ENCODE assay signal across 9 cellular contexts in the genomic region with DNA sequence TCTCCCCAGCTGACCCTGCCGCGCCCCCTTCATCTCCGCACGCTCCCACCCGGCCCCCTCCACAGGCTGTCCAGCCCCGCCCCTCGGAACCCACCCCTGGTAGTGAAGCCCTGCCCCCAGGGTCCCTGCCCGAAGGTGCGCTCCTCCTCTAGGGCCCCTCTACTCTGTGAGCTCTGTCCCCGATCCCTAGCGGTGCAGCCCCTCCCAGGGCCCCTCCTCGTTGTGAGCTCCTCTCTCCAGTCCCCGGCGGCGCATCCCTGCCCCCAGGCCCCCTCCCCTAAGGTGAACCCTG. TPM values are rescaled to one million over a fixed set of nuclear protein-coding genes. Genes with fewer than 3 reads are reported as not detected.
DNase-seq lines count a peak whose midpoint lies in the region; TF ChIP-seq lines count a peak whose summit lies in the region.
"Had no signal": no experiment of that assay in that cellular context is flagged by ENCODE, and none has a peak within 500 bp of the region (broad histone marks: within the 10 kb centered on the region; RNA-seq: fewer than 3 reads in every experiment).

No MANE protein-coding gene starts in this region.

- H3K27ac Mint-ChIP-seq in CD14-positive monocyte = no peak overlapping the region

- H3K4me2 ChIP-seq in neuronal stem cell (ENCODE audit: insufficient read depth, low read length, poor library complexity, severe bottlenecking) = peak overlapping the region; percentile 81

- H2AK5ac ChIP-seq in neuronal stem cell (ENCODE audit: low read depth, low read length) = no peak overlapping the region

- peaks cover 0 to 18% (median 3%) of the 10 kb centered on the region in 3 experiments for H3K27me3 ChIP-seq in neuronal stem cell (ENCODE audit: control insufficient read depth in 3 of 3, insufficient read depth in 3 of 3, low read depth in 1 of 3, low read length in 3 of 3)
- H3K27me3 ChIP-seq: body of pancreas had no signal

- H3K27me3 Mint-ChIP-seq in CD14-positive monocyte (ENCODE audit: low read depth in 3 of 3) = peaks cover 43 to 63% (median 61%) of the 10 kb centered on the region in 3 donors

- peaks cover 10% of the 10 kb centered on the region for H3K4me1 Mint-ChIP-seq in CD14-positive monocyte

- peaks cover 5% of the 10 kb centered on the region in 2 donors for H3K4me1 ChIP-seq in neuronal stem cell (ENCODE audit: control insufficient read depth in 2 of 2, insufficient read depth in 1 of 2, low read depth in 1 of 2, low read length in 2 of 2)

- H4K91ac ChIP-seq in neuronal stem cell (ENCODE audit: low read depth, low read length, poor library complexity) = no peak overlapping the region

- H2AFZ ChIP-seq in neuronal stem cell (ENCODE audit: low read length) = peak overlapping the region; percentile 94

- no peak overlapping the region for H3K27ac ChIP-seq in neuronal stem cell (replicated peaks; ENCODE audit: low read length)

- no peak overlapping the region for H2BK12ac ChIP-seq in neuronal stem cell (ENCODE audit: low read length)

- intact Hi-C loops in CD14-positive monocyte (cut with micrococcal nuclease) = no loop called here

- H2BK120ac ChIP-seq in neuronal stem cell (ENCODE audit: low read depth, low read length) = no peak overlapping the region

- H3K18ac ChIP-seq in neuronal stem cell (ENCODE audit: low read length) = peak overlapping the region; percentile 79

- H3K4ac ChIP-seq in neuronal stem cell (ENCODE audit: low read length) = no peak overlapping the region

- H3K4me3 ChIP-seq in fibroblast of mammary gland (ENCODE audit: control insufficient read depth, low read depth, low read length) (peak overlapping the region; percentile 9), neuronal stem cell (ENCODE audit: low read length in 2 of 2) (peak overlapping the region; percentile 55 to 83)

- TF ChIP-seq CTCF in CD14-positive monocyte (IDR thresholded peaks at IDR 0.05) = no peak
- no peak for TF ChIP-seq CTCF in fibroblast of mammary gland (conservative IDR thresholded peaks at IDR 0.05; ENCODE audit: control insufficient read depth, insufficient read depth, low read depth, low read length)

- no peak overlapping the region for H2BK5ac ChIP-seq in neuronal stem cell (ENCODE audit: low read length)

- H3K14ac ChIP-seq in neuronal stem cell (ENCODE audit: low read length) = no peak overlapping the region

- H3K9me3 ChIP-seq in neuronal stem cell (replicated peaks in 1 of 2; ENCODE audit: control insufficient read depth in 2 of 2, insufficient read depth in 1 of 2, low read depth in 1 of 2, low read length in 2 of 2) = peaks cover 3% of the 10 kb centered on the region in 2 donors
- H3K9me3 ChIP-seq: body of pancreas had no signal

- H2BK15ac ChIP-seq in neuronal stem cell (ENCODE audit: low read length) = peak overlapping the region; percentile 35

- no peaks in the 10 kb centered on the region for H3K79me1 ChIP-seq in neuronal stem cell (ENCODE audit: low read depth, low read length)

- H3K4me3 Mint-ChIP-seq in CD14-positive monocyte = peak overlapping the region; percentile 63 to 80

- WGBS in neuronal stem cell (ENCODE audit: extremely low coverage in 2 of 2, insufficient read length in 2 of 2, insufficient replicate concordance in 1 of 2), 2 donors = no CpG with 5 or more reads among the region's 15 CpGs

- H4K8ac ChIP-seq in neuronal stem cell (ENCODE audit: low read depth, low read length) = no peak overlapping the region

- DNase-seq in CD14-positive monocyte (ENCODE audit: low spot score) = no peak
- peak; percentile 54 for DNase-seq in SK-N-DZ (ENCODE audit: low spot score)
- DNase-seq in fibroblast of mammary gland (ENCODE audit: low read depth) = no peak
- no peak for DNase-seq in neuronal stem cell (ENCODE audit: low spot score)
- DNase-seq in stimulated activated naive CD4-positive, alpha-beta T cell treated with Interleukin-2 at 50 U/mL for 16 hours (lab: John Stamatoyannopoulos, UW) = no peak
- no peak for DNase-seq in NCI-H1436 (lab: John Stamatoyannopoulos, UW)
- no peak for DNase-seq in NCI-H2029 (lab: John Stamatoyannopoulos, UW)
- no peak for DNase-seq in AG08395 (ENCODE audit: low spot score)

- no peaks in the 10 kb centered on the region for H3K36me3 ChIP-seq in neuronal stem cell (replicated peaks in 1 of 2; ENCODE audit: control insufficient read depth in 2 of 2, insufficient read depth in 2 of 2, low read length in 2 of 2)

- no peak overlapping the region for H3K23ac ChIP-seq in neuronal stem cell (ENCODE audit: low read depth, low read length, poor library complexity)

- H3K9ac ChIP-seq in neuronal stem cell (ENCODE audit: low read depth, low read length, poor library complexity) = no peak overlapping the region

- peaks cover 2 to 26% (median 21%) of the 10 kb centered on the region in 7 donors for H3K9me3 Mint-ChIP-seq in CD14-positive monocyte

- peaks cover 0 to 2% of the 10 kb centered on the region in 2 donors for H3K36me3 Mint-ChIP-seq in CD14-positive monocyte

RNA-seq across cellular contexts. Expression of a gene that starts 0.7 kb away (rescaled TPM):
- polyA plus RNA-seq in CD14-positive monocyte = not detected
- polyA plus RNA-seq in SK-N-DZ (2014; cell fraction: cytosol; rRNA removed) = not detected in 2 replicates
- not detected in 2 replicates for polyA plus RNA-seq in SK-N-DZ (2014; cell fraction: nucleus; rRNA removed)
- polyA plus RNA-seq in neuronal stem cell (2013, experiment 1 of 2) = 0.81 TPM
- 1.0 TPM for polyA plus RNA-seq in neuronal stem cell (2013, experiment 2 of 2)

RNA-seq across cellular contexts. Expression of a gene that starts 18.6 kb away (rescaled TPM):
- polyA plus RNA-seq in CD14-positive monocyte = 10 to 100 TPM; 10.7 to 15.5 TPM
- 22.9 and 29.3 TPM in 2 replicates for polyA plus RNA-seq in SK-N-DZ (2014; cell fraction: cytosol; rRNA removed)
- polyA plus RNA-seq in SK-N-DZ (2014; cell fraction: nucleus; rRNA removed) = 28.3 and 51.3 TPM in 2 replicates
- 4.8 TPM for polyA plus RNA-seq in neuronal stem cell (2013, experiment 1 of 2)
- polyA plus RNA-seq in neuronal stem cell (2013, experiment 2 of 2) = 5.0 TPM

RNA-seq across cellular contexts. Expression of a gene that starts 18.8 kb away (rescaled TPM):
- polyA plus RNA-seq in CD14-positive monocyte = 10 to 100 TPM; 18.0 to 22.1 TPM
- polyA plus RNA-seq in SK-N-DZ (2014; cell fraction: cytosol; rRNA removed) = 29.4 and 32.2 TPM in 2 replicates
- 65.0 and 79.7 TPM in 2 replicates for polyA plus RNA-seq in SK-N-DZ (2014; cell fraction: nucleus; rRNA removed)
- polyA plus RNA-seq in neuronal stem cell (2013, experiment 1 of 2) = 33.5 TPM
- 34.6 TPM for polyA plus RNA-seq in neuronal stem cell (2013, experiment 2 of 2)
